1 cellular context compared by ENCODE assay signal in genomic region chr15:80988148-80988796, GRCh38.
A peak's percentile ranks its signal among the peaks of the same experiment; 100 is the strongest.
TF ChIP-seq lines count a peak whose summit lies in the region.

No MANE protein-coding gene starts in this region.

TF ChIP-seq in HepG2, 621 proteins besides CTCF, POLR2A, EP300 and RAD21:
- TF ChIP-seq, protein P1, sequence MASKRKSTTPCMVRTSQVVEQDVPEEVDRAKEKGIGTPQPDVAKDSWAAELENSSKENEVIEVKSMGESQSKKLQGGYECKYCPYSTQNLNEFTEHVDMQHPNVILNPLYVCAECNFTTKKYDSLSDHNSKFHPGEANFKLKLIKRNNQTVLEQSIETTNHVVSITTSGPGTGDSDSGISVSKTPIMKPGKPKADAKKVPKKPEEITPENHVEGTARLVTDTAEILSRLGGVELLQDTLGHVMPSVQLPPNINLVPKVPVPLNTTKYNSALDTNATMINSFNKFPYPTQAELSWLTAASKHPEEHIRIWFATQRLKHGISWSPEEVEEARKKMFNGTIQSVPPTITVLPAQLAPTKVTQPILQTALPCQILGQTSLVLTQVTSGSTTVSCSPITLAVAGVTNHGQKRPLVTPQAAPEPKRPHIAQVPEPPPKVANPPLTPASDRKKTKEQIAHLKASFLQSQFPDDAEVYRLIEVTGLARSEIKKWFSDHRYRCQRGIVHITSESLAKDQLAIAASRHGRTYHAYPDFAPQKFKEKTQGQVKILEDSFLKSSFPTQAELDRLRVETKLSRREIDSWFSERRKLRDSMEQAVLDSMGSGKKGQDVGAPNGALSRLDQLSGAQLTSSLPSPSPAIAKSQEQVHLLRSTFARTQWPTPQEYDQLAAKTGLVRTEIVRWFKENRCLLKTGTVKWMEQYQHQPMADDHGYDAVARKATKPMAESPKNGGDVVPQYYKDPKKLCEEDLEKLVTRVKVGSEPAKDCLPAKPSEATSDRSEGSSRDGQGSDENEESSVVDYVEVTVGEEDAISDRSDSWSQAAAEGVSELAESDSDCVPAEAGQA (IDR thresholded peaks at IDR 0.05; ENCODE audit: low read depth), result no peak
- TF ChIP-seq, protein P1 (CRISPR knock-in tag; IDR thresholded peaks at IDR 0.05; ENCODE audit: borderline replicate concordance), result no peak
- TF ChIP-seq, protein P2, sequence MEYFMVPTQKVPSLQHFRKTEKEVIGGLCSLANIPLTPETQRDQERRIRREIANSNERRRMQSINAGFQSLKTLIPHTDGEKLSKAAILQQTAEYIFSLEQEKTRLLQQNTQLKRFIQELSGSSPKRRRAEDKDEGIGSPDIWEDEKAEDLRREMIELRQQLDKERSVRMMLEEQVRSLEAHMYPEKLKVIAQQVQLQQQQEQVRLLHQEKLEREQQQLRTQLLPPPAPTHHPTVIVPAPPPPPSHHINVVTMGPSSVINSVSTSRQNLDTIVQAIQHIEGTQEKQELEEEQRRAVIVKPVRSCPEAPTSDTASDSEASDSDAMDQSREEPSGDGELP (IDR thresholded peaks at IDR 0.05; ENCODE audit: borderline replicate concordance, low read depth), result peak; percentile 67; the same call in 1 of the 2 replicates
